In the genomic region with DNA sequence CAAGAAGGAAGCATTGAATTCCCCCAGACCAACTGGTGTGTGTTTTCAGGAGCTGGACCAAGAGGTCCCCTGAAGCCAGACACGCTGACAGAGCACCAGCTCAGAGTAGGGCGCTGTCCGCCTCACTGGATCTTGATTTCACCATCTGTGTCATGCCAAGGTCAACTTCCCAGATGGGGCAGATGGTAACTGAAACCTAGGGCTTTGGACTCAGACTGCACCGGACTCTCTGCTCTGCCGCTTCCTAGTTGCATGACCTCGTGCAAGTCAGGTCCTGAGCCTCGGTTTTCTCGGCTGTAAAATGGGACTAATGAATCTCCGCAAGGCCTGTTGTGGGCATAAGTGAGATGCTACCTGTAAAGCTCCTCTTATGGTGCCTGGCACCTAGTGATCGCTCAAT, we compare ENCODE assay signal across 19 cellular contexts.
"Had no signal": no experiment of that assay in that cellular context is flagged by ENCODE, and none has a peak within 500 bp of the region (broad histone marks: within the 10 kb centered on the region; RNA-seq: fewer than 3 reads in every experiment).

No MANE protein-coding gene starts in this region.

- H3K4me3 Mint-ChIP-seq: activated naive CD4-positive, alpha-beta T cell treated with anti-CD3 and anti-CD28 coated beads for 36 hours; activated naive CD8-positive, alpha-beta T cell treated with anti-CD3 and anti-CD28 coated beads, Interleukin-2, amount 10 ng/mL, durations not matched to agents 7 days and 5 days; activated T-cell treated with anti-CD3 and anti-CD28 coated beads, Interleukin-2, amount 50 U/mL, for 24 hours; activated T-helper 17 cell treated with anti-CD3 and anti-CD28 coated beads, Interleukin-2, amount 50 U/mL, for 72 hours; naive B cell; neural crest cell; stimulated activated naive CD8-positive, alpha-beta T cell treated with anti-CD3 and anti-CD28 coated beads, Interleukin-15, Interleukin-2, amounts not matched to agents 100 ng/mL and 50 ng/mL, for 24 hours had no signal

- H3K9me3 Mint-ChIP-seq: activated naive CD4-positive, alpha-beta T cell treated with anti-CD3 and anti-CD28 coated beads for 36 hours; activated naive CD8-positive, alpha-beta T cell treated with anti-CD3 and anti-CD28 coated beads, Interleukin-2, amount 10 ng/mL, durations not matched to agents 7 days and 5 days; activated T-cell treated with anti-CD3 and anti-CD28 coated beads, Interleukin-2, amount 50 U/mL, for 24 hours; activated T-helper 17 cell treated with anti-CD3 and anti-CD28 coated beads, Interleukin-2, amount 50 U/mL, for 72 hours; naive B cell; neural crest cell; stimulated activated naive CD8-positive, alpha-beta T cell treated with anti-CD3 and anti-CD28 coated beads, Interleukin-15, Interleukin-2, amounts not matched to agents 100 ng/mL and 50 ng/mL, for 24 hours had no signal

- FAIRE-seq: bronchial epithelial cell had no signal

- H3K36me3 Mint-ChIP-seq: activated naive CD8-positive, alpha-beta T cell treated with anti-CD3 and anti-CD28 coated beads, Interleukin-2, amount 10 ng/mL, durations not matched to agents 7 days and 5 days; naive B cell had no signal

- H3K27me3 ChIP-seq: right atrium auricular region, uterus had no signal

- H3K4me1 ChIP-seq: lower lobe of right lung had no signal

- DNase-seq: activated naive CD4-positive, alpha-beta T cell treated with anti-CD3 and anti-CD28 coated beads for 36 hours; activated naive CD8-positive, alpha-beta T cell treated with anti-CD3 and anti-CD28 coated beads, Interleukin-2, amount 10 ng/mL, durations not matched to agents 7 days and 5 days; activated T-cell treated with anti-CD3 and anti-CD28 coated beads, Interleukin-2, amount 50 U/mL, for 24 hours; amniotic stem cell; heart right ventricle; islet precursor cell; lower lobe of right lung; mesendoderm; naive B cell; stimulated activated CD4-positive, alpha-beta T cell treated with anti-CD3 and anti-CD28 coated beads, Interleukin-4, amount 100 ng/mL, for 4 hours; uterus had no signal

- H3K4me1 Mint-ChIP-seq: activated naive CD8-positive, alpha-beta T cell treated with anti-CD3 and anti-CD28 coated beads, Interleukin-2, amount 10 ng/mL, durations not matched to agents 7 days and 5 days; activated T-helper 17 cell treated with anti-CD3 and anti-CD28 coated beads, Interleukin-2, amount 50 U/mL, for 72 hours; naive B cell had no signal

- H3K27ac Mint-ChIP-seq: activated naive CD4-positive, alpha-beta T cell treated with anti-CD3 and anti-CD28 coated beads for 36 hours; activated naive CD8-positive, alpha-beta T cell treated with anti-CD3 and anti-CD28 coated beads, Interleukin-2, amount 10 ng/mL, durations not matched to agents 7 days and 5 days; activated T-cell treated with anti-CD3 and anti-CD28 coated beads, Interleukin-2, amount 50 U/mL, for 24 hours; activated T-helper 17 cell treated with anti-CD3 and anti-CD28 coated beads, Interleukin-2, amount 50 U/mL, for 72 hours; stimulated activated naive CD8-positive, alpha-beta T cell treated with anti-CD3 and anti-CD28 coated beads, Interleukin-15, Interleukin-2, amounts not matched to agents 100 ng/mL and 50 ng/mL, for 24 hours had no signal

- H3K9me3 ChIP-seq: heart right ventricle, lower lobe of right lung, mucosa of descending colon, right atrium auricular region, tibial nerve, uterus had no signal

- H3K4me3 ChIP-seq: coronary artery, heart right ventricle, lower lobe of right lung, mucosa of descending colon, right atrium auricular region, tibial nerve, uterus had no signal

- H3K36me3 ChIP-seq: heart right ventricle, lower lobe of right lung, right atrium auricular region, tibial nerve, uterus had no signal

- H3K27ac ChIP-seq: coronary artery, heart right ventricle, right atrium auricular region, tibial nerve, uterus had no signal

- ATAC-seq: activated T-helper 17 cell treated with anti-CD3 and anti-CD28 coated beads, Interleukin-2, amount 50 U/mL, for 72 hours; heart right ventricle had no signal
